Comparison of ENCODE assay signal across 11 cellular contexts in genomic region chr10:128540806-128541739, GRCh38.
DNase-seq lines count a peak whose midpoint lies in the region; TF ChIP-seq lines count a peak whose summit lies in the region.
"Had no signal": no experiment of that assay in that cellular context is flagged by ENCODE, and none has a peak within 500 bp of the region (broad histone marks: within the 10 kb centered on the region; RNA-seq: fewer than 3 reads in every experiment).

No MANE protein-coding gene starts in this region.

- H4K20me1 ChIP-seq in MM.1S (ENCODE audit: insufficient read depth, low read length) (no peaks in the 10 kb centered on the region), PC-9 (ENCODE audit: insufficient read depth) (no peaks in the 10 kb centered on the region)

- no peaks in the 10 kb centered on the region for H3F3A ChIP-seq in MM.1S (ENCODE audit: insufficient read depth, low read length)
- no peaks in the 10 kb centered on the region for H3F3A ChIP-seq in PC-9 (ENCODE audit: insufficient read depth, low read depth)

- in situ Hi-C loops in brain microvascular endothelial cell (cut with HindIII; ENCODE audit: low pct_ligation_motif_present, low sequenced_read_pairs), result no loop called here

- H3K79me2 ChIP-seq in MM.1S (ENCODE audit: low read length) (no peaks in the 10 kb centered on the region), PC-9 (ENCODE audit: low read depth) (no peaks in the 10 kb centered on the region)

- TF ChIP-seq CTCF in MM.1S (IDR thresholded peaks at IDR 0.05; ENCODE audit: low read length) (peak; percentile 15; the same call in 1 of the 2 replicates), dorsolateral prefrontal cortex (IDR thresholded peaks at IDR 0.05 in 54 of 56, conservative IDR thresholded peaks at IDR 0.05 in 2 of 56; ENCODE audit: low read depth in 1 of 56, partially characterized antibody in 56 of 56) (peak in 44 of 56 donors; percentile 18 to 67 (median 45)), brain microvascular endothelial cell (IDR thresholded peaks at IDR 0.05; ENCODE audit: low read depth, low read length, missing control alignments) (no peak), PC-9 (conservative IDR thresholded peaks at IDR 0.05) (no peak)

- CTCF ChIA-PET in PC-9 (lab: Charles Lee), result no interaction called here

- H3K9me3 ChIP-seq in MM.1S (replicated peaks; ENCODE audit: insufficient read depth, low read length), result no peaks in the 10 kb centered on the region
- H3K9me3 ChIP-seq in subcutaneous abdominal adipose tissue (ENCODE audit: control insufficient read depth in 5 of 5, low read length in 5 of 5), result no peaks in the 10 kb centered on the region
- H3K9me3 ChIP-seq in PC-9 (ENCODE audit: insufficient read depth, low read depth), result no peaks in the 10 kb centered on the region

- H3K27ac ChIP-seq in MM.1S (ENCODE audit: low read length) (no peak overlapping the region), dorsolateral prefrontal cortex (no peak overlapping the region), subcutaneous abdominal adipose tissue (ENCODE audit: low read depth, low read length) (no peak overlapping the region), brain microvascular endothelial cell (no peak overlapping the region), PC-9 (no peak overlapping the region)

- no TSS peak for BruUV-seq in PC-9 (replicated peaks; lab: Mats Ljungman, UMichigan)

- intact Hi-C loops in dorsolateral prefrontal cortex (cut with DNase I) (loop anchor here in 1 of 2 donors (5.0 kb wide), 1 partner anchor 274 kb away; no protein-coding TSS in a partner anchor), PC-9 (cut with micrococcal nuclease; ENCODE audit: unreplicated experiment) (no loop called here)

- H2AFZ ChIP-seq in MM.1S (ENCODE audit: low read length), result peak overlapping the region; percentile 7
- no peak overlapping the region for H2AFZ ChIP-seq in PC-9

- POLR2A ChIA-PET in PC-9 (lab: Charles Lee; ENCODE audit: unreplicated experiment), result no interaction called here

- H3K36me3 ChIP-seq in MM.1S (replicated peaks; ENCODE audit: insufficient read depth, low read length) (no peaks in the 10 kb centered on the region), subcutaneous abdominal adipose tissue (ENCODE audit: control insufficient read depth in 5 of 5, insufficient read depth in 5 of 5, low read length in 5 of 5) (no peaks in the 10 kb centered on the region), brain microvascular endothelial cell (replicated peaks) (no peaks in the 10 kb centered on the region), PC-9 (ENCODE audit: low read depth) (no peaks in the 10 kb centered on the region)

- H3K9ac ChIP-seq in MM.1S (ENCODE audit: low read length) (no peak overlapping the region), subcutaneous abdominal adipose tissue (ENCODE audit: low read length in 5 of 5) (no peak overlapping the region)

- H3K9me2 ChIP-seq in MM.1S (replicated peaks; ENCODE audit: insufficient read depth, low read length), result no peaks in the 10 kb centered on the region
- H3K9me2 ChIP-seq in PC-9 (ENCODE audit: insufficient read depth), result no peaks in the 10 kb centered on the region

- H3K27me3 ChIP-seq in MM.1S (replicated peaks; ENCODE audit: insufficient read depth, low read length), result no peaks in the 10 kb centered on the region
- peaks cover 0 to 87% (median 58%) of the 10 kb centered on the region in 45 donors for H3K27me3 ChIP-seq in dorsolateral prefrontal cortex
- H3K27me3 ChIP-seq in subcutaneous abdominal adipose tissue (ENCODE audit: control insufficient read depth in 5 of 5, insufficient read depth in 4 of 5, low read length in 5 of 5), result peaks cover 7 to 39% (median 25%) of the 10 kb centered on the region in 5 donors
- H3K27me3 ChIP-seq in brain microvascular endothelial cell (replicated peaks), result no peaks in the 10 kb centered on the region
- peaks cover 60% of the 10 kb centered on the region for H3K27me3 ChIP-seq in PC-9 (ENCODE audit: insufficient read depth, low read depth)

- DNase-seq in MM.1S (no peak), dorsolateral prefrontal cortex (peak in 4 of 10 donors; percentile 22 to 66 (median 46)), left kidney (ENCODE audit: low read depth, low spot score) (peak; percentile 82), dedifferentiated amniotic fluid mesenchymal stem cell (ENCODE audit: extremely low spot score) (no peak), brain microvascular endothelial cell (no peak), GM03348 (ENCODE audit: low spot score) (no peak), PC-9 (no peak)
- DNase-seq: cerebellar nuclear complex, IMR-90, T1000 had no signal

- H3K4me3 ChIP-seq in MM.1S (ENCODE audit: low read length), result no peak overlapping the region
- peak overlapping the region in 43 of 59 donors; percentile 1 to 58 (median 31) for H3K4me3 ChIP-seq in dorsolateral prefrontal cortex
- peak overlapping the region in 4 of 5 donors; percentile 14 to 47 (median 32) for H3K4me3 ChIP-seq in subcutaneous abdominal adipose tissue (ENCODE audit: low read depth in 1 of 5, low read length in 5 of 5)
- no peak overlapping the region for H3K4me3 ChIP-seq in brain microvascular endothelial cell (ENCODE audit: low read depth, low read length)
- H3K4me3 ChIP-seq in PC-9, result no peak overlapping the region

- H3K4me2 ChIP-seq in MM.1S (ENCODE audit: low read depth, low read length) (peak overlapping the region; percentile 39; the same call in 1 of the 2 replicates), PC-9 (no peak overlapping the region)

- H3K4me1 ChIP-seq in MM.1S (ENCODE audit: low read length) (no peaks in the 10 kb centered on the region), subcutaneous abdominal adipose tissue (ENCODE audit: control insufficient read depth in 5 of 5, insufficient read depth in 5 of 5, low read length in 5 of 5) (peaks cover 0 to 19% (median 18%) of the 10 kb centered on the region in 5 donors), PC-9 (replicated peaks; ENCODE audit: insufficient read depth) (no peaks in the 10 kb centered on the region)

Comparison
In these comparisons a context has a peak if more than half of its experiments do, and no peak if none do; other contexts are left out.
1. H3K4me3 ChIP-seq: peak in dorsolateral prefrontal cortex (43 of 59) and subcutaneous abdominal adipose tissue (4 of 5); none in MM.1S (single experiment), brain microvascular endothelial cell (single experiment) and PC-9 (single experiment).
2. CTCF ChIP-seq: peak in MM.1S (single experiment) and dorsolateral prefrontal cortex (44 of 56); none in brain microvascular endothelial cell (single experiment) and PC-9 (single experiment).